Comparison of ENCODE assay signal across 8 cellular contexts in genomic region chr20:653110-653589, GRCh38. TPM values are rescaled to one million over a fixed set of nuclear protein-coding genes. Genes with fewer than 3 reads are reported as not detected.
A peak's percentile ranks its signal among the peaks of the same experiment; 100 is the strongest.
DNase-seq lines count a peak whose midpoint lies in the region; ATAC-seq and TF ChIP-seq lines count a peak whose summit lies in the region.

TSS of gene SRXN1 (minus strand) at chr20:653200. CDS start at chr20:653185, 15 bp downstream.

- H3K4me1 Mint-ChIP-seq in activated naive CD8-positive, alpha-beta T cell treated with anti-CD3 and anti-CD28 coated beads, Interleukin-2, amount 50 U/mL, for 24 hours, result peaks cover 26% of the 10 kb centered on the region
- H3K4me1 Mint-ChIP-seq in type B pancreatic cell (ENCODE audit: unreplicated experiment), result peaks cover 23% of the 10 kb centered on the region

- TF ChIP-seq CTCF in type B pancreatic cell (conservative IDR thresholded peaks at IDR 0.05), result peak; percentile 79

- peaks cover 11% of the 10 kb centered on the region for H3K27me3 Mint-ChIP-seq in activated naive CD8-positive, alpha-beta T cell treated with anti-CD3 and anti-CD28 coated beads, Interleukin-2, amount 50 U/mL, for 24 hours
- H3K27me3 Mint-ChIP-seq in type B pancreatic cell, result peaks cover 27% of the 10 kb centered on the region

- peak within 1 kb of the TSS; percentile 84 for H3K27ac Mint-ChIP-seq in activated naive CD8-positive, alpha-beta T cell treated with anti-CD3 and anti-CD28 coated beads, Interleukin-2, amount 50 U/mL, for 24 hours
- H3K27ac Mint-ChIP-seq in type B pancreatic cell, result peak within 1 kb of the TSS; percentile 65

- ATAC-seq in GM21529 (IDR thresholded peaks at IDR 0.05; ENCODE audit: unreplicated experiment), result peak; percentile 84
- ATAC-seq in activated naive CD8-positive, alpha-beta T cell treated with anti-CD3 and anti-CD28 coated beads, Interleukin-2, amount 50 U/mL, for 24 hours, result peak; percentile 88

- no peaks in the 10 kb centered on the region for H3K9me3 Mint-ChIP-seq in activated naive CD8-positive, alpha-beta T cell treated with anti-CD3 and anti-CD28 coated beads, Interleukin-2, amount 50 U/mL, for 24 hours
- no peaks in the 10 kb centered on the region for H3K9me3 Mint-ChIP-seq in type B pancreatic cell

- intact Hi-C loops in cardiac septum (cut with DNase I) (no loop called here), posterior cingulate gyrus (cut with DNase I) (no loop called here)

- peak within 1 kb of the TSS; percentile 55 for H3K4me3 ChIP-seq in Jurkat, Clone E6-1 (ENCODE audit: low read length)

- H3K36me3 Mint-ChIP-seq in activated naive CD8-positive, alpha-beta T cell treated with anti-CD3 and anti-CD28 coated beads, Interleukin-2, amount 50 U/mL, for 24 hours (ENCODE audit: low read depth), result peaks cover 23% of the 10 kb centered on the region
- H3K36me3 Mint-ChIP-seq in type B pancreatic cell, result peaks cover 9% of the 10 kb centered on the region

- DNase-seq in ELF-1 (ENCODE audit: low read depth, low spot score), result peak; percentile 84
- DNase-seq in Jurkat, Clone E6-1 (ENCODE audit: low read depth, low spot score), result peak; percentile 37
- DNase-seq in SW480 (ENCODE audit: low spot score), result peak; percentile 89
- DNase-seq in activated naive CD8-positive, alpha-beta T cell treated with anti-CD3 and anti-CD28 coated beads, Interleukin-2, amount 50 U/mL, for 24 hours, result peak; percentile 89
- DNase-seq in cardiac septum (ENCODE audit: low spot score), result peak; percentile 97
- DNase-seq in posterior cingulate gyrus, result peak; percentile 56 to 95 (median 80)
- peak; percentile 92 for DNase-seq in type B pancreatic cell (ENCODE audit: extremely low spot score, unreplicated experiment)

- H3K4me3 Mint-ChIP-seq in activated naive CD8-positive, alpha-beta T cell treated with anti-CD3 and anti-CD28 coated beads, Interleukin-2, amount 50 U/mL, for 24 hours, result peak within 1 kb of the TSS; percentile 84
- peak within 1 kb of the TSS; percentile 84 for H3K4me3 Mint-ChIP-seq in type B pancreatic cell

RNA-seq across cellular contexts. Expression of gene SRXN1, which starts in this region (rescaled TPM):
- 16.2 TPM for polyA plus RNA-seq in Jurkat, Clone E6-1 (2012; ENCODE audit: insufficient read depth, insufficient read length)
- total RNA-seq in cardiac septum, result 38.4 TPM
- 16.3 and 25.4 TPM in 2 replicates for total RNA-seq in type B pancreatic cell (ENCODE audit: low replicate concordance)

Comparison
In these comparisons a context has a peak if more than half of its experiments do, and no peak if none do; other contexts are left out.
1. Peak in every context shown above with its lines: DNase-seq, ATAC-seq and H3K4me3 ChIP-seq.
2. DNase-seq: peak in every context shown above with its lines; median percentile 97 in cardiac septum; 92 in type B pancreatic cell; 89 in SW480; 89 in activated naive CD8-positive, alpha-beta T cell treated with anti-CD3 and anti-CD28 coated beads, Interleukin-2, amount 50 U/mL, for 24 hours; 84 in ELF-1; 80 in posterior cingulate gyrus; 37 in Jurkat, Clone E6-1.